24 cellular contexts compared by ENCODE assay signal in the genomic region with DNA sequence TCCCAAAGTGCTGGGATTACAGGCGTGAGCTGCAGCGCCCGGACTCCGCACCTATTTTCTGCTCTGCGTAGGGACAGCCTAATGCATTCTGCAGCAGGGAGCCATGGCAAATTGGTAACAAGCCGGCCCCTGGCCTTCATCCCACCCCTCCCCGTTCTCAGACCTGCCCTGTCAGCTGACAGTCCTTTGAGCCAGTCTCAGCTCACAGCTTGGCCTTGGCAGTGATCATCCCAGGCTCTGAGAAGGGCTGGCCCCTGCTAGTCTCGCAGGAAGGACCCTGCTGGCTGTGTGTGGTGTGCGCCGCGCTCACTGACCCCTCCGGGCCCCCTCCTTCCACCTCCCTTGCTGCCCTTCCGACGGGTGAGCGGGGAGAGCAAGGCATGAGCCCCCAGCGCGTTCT. TPM values are rescaled to one million over a fixed set of nuclear protein-coding genes. Genes with fewer than 3 reads are reported as not detected.
"Had no signal": no experiment of that assay in that cellular context is flagged by ENCODE, and none has a peak within 500 bp of the region (broad histone marks: within the 10 kb centered on the region; RNA-seq: fewer than 3 reads in every experiment).

No MANE protein-coding gene starts in this region.

- H3K4me1 ChIP-seq: colonic mucosa, left lung, right atrium auricular region, suprapubic skin had no signal

- H3K9me3 ChIP-seq: colonic mucosa, right atrium auricular region, suprapubic skin had no signal

- H3K4me3 ChIP-seq: colonic mucosa, left lung, right atrium auricular region, suprapubic skin had no signal

- H3K4me1 Mint-ChIP-seq: activated CD4-positive, alpha-beta T cell treated with anti-CD3 and anti-CD28 coated beads, Interleukin-2, amount 10 ng/mL, durations not matched to agents 7 days and 5 days; activated naive CD4-positive, alpha-beta T cell treated with anti-CD3 and anti-CD28 coated beads, Interleukin-2, amount 10 ng/mL, durations not matched to agents 7 days and 5 days; activated naive CD8-positive, alpha-beta T cell treated with anti-CD3 and anti-CD28 coated beads, Interleukin-2, amount 50 U/mL, for 24 hours; central memory CD8-positive, alpha-beta T cell; mesothelial cell of epicardium; stimulated activated naive CD8-positive, alpha-beta T cell treated with anti-CD3 and anti-CD28 coated beads, Interleukin-15, amount 100 ng/mL, for 72 hours had no signal

- H3K9me3 Mint-ChIP-seq: activated CD4-positive, alpha-beta T cell treated with anti-CD3 and anti-CD28 coated beads, Interleukin-2, amount 10 ng/mL, durations not matched to agents 7 days and 5 days; activated naive CD4-positive, alpha-beta T cell treated with anti-CD3 and anti-CD28 coated beads, Interleukin-2, amount 10 ng/mL, durations not matched to agents 7 days and 5 days; activated naive CD8-positive, alpha-beta T cell treated with anti-CD3 and anti-CD28 coated beads, Interleukin-2, amount 50 U/mL, for 24 hours; brain; central memory CD8-positive, alpha-beta T cell; mesothelial cell of epicardium; natural killer cell treated with Interleukin-12 subunit alpha and Interleukin-12 subunit beta and Interleukin-15 and Interleukin-18, amount 100 ng/mL, for 72 hours; stimulated activated naive CD8-positive, alpha-beta T cell treated with anti-CD3 and anti-CD28 coated beads, Interleukin-15, amount 100 ng/mL, for 72 hours had no signal

- H3K27ac Mint-ChIP-seq: activated CD4-positive, alpha-beta T cell treated with anti-CD3 and anti-CD28 coated beads, Interleukin-2, amount 10 ng/mL, durations not matched to agents 7 days and 5 days; activated naive CD4-positive, alpha-beta T cell treated with anti-CD3 and anti-CD28 coated beads, Interleukin-2, amount 10 ng/mL, durations not matched to agents 7 days and 5 days; activated naive CD8-positive, alpha-beta T cell treated with anti-CD3 and anti-CD28 coated beads, Interleukin-2, amount 50 U/mL, for 24 hours; mesothelial cell of epicardium; natural killer cell treated with Interleukin-12 subunit alpha and Interleukin-12 subunit beta and Interleukin-15 and Interleukin-18, amount 100 ng/mL, for 72 hours; progenitor cell of endocrine pancreas; stimulated activated naive CD8-positive, alpha-beta T cell treated with anti-CD3 and anti-CD28 coated beads, Interleukin-15, amount 100 ng/mL, for 72 hours had no signal

- H3K36me3 Mint-ChIP-seq: activated naive CD4-positive, alpha-beta T cell treated with anti-CD3 and anti-CD28 coated beads, Interleukin-2, amount 10 ng/mL, durations not matched to agents 7 days and 5 days; brain; mesothelial cell of epicardium; natural killer cell treated with Interleukin-12 subunit alpha and Interleukin-12 subunit beta and Interleukin-15 and Interleukin-18, amount 100 ng/mL, for 72 hours had no signal

- H3K36me3 ChIP-seq: colonic mucosa, left lung, right atrium auricular region, suprapubic skin had no signal

- H3K27ac ChIP-seq: colonic mucosa, left lung, right atrium auricular region, suprapubic skin had no signal

- H3K4me3 Mint-ChIP-seq: activated CD4-positive, alpha-beta T cell treated with anti-CD3 and anti-CD28 coated beads, Interleukin-2, amount 10 ng/mL, durations not matched to agents 7 days and 5 days; activated naive CD4-positive, alpha-beta T cell treated with anti-CD3 and anti-CD28 coated beads, Interleukin-2, amount 10 ng/mL, durations not matched to agents 7 days and 5 days; activated naive CD8-positive, alpha-beta T cell treated with anti-CD3 and anti-CD28 coated beads, Interleukin-2, amount 50 U/mL, for 24 hours; brain; central memory CD8-positive, alpha-beta T cell; mesothelial cell of epicardium; natural killer cell treated with Interleukin-12 subunit alpha and Interleukin-12 subunit beta and Interleukin-15 and Interleukin-18, amount 100 ng/mL, for 72 hours; stimulated activated naive CD8-positive, alpha-beta T cell treated with anti-CD3 and anti-CD28 coated beads, Interleukin-15, amount 100 ng/mL, for 72 hours had no signal

- DNase-seq: activated CD4-positive, alpha-beta T cell treated with anti-CD3 and anti-CD28 coated beads, Interleukin-2, amount 10 ng/mL, durations not matched to agents 7 days and 5 days; activated CD8-positive, alpha-beta memory T cell treated with anti-CD3 and anti-CD28 coated beads, Interleukin-2, amount 50 U/mL, for 4 hours; activated effector memory CD4-positive, alpha-beta T cell treated with Interleukin-2 at 50 U/mL for 16 hours; activated naive CD4-positive, alpha-beta T cell treated with anti-CD3 and anti-CD28 coated beads, Interleukin-2, amount 10 ng/mL, durations not matched to agents 7 days and 5 days; activated naive CD8-positive, alpha-beta T cell treated with anti-CD3 and anti-CD28 coated beads, Interleukin-2, amount 50 U/mL, for 24 hours; activated T-cell treated with anti-CD3 and anti-CD28 coated beads, Interleukin-2, amount 50 U/mL, for 48 hours; anterior cingulate cortex; colonic mucosa; foreskin melanocyte; head of caudate nucleus; stimulated activated CD4-positive, alpha-beta T cell treated with anti-CD3 and anti-CD28 coated beads, Interleukin-2, amount 100 ng/mL, for 48 hours; stimulated activated naive CD8-positive, alpha-beta T cell treated with anti-CD3 and anti-CD28 coated beads, Interleukin-15, amount 100 ng/mL, for 72 hours; T-helper 9 cell; trophoblast cell had no signal

- ATAC-seq: activated CD4-positive, CD25-positive, alpha-beta regulatory T cell treated with anti-CD3 and anti-CD28 coated beads, Interleukin-2, amount 50 U/mL, for 24 hours; activated naive CD8-positive, alpha-beta T cell treated with anti-CD3 and anti-CD28 coated beads, Interleukin-2, amount 50 U/mL, for 24 hours; left lung; stimulated activated naive CD8-positive, alpha-beta T cell treated with anti-CD3 and anti-CD28 coated beads, Interleukin-15, amount 100 ng/mL, for 72 hours had no signal

RNA-seq across cellular contexts. Expression of gene NPTX1, which starts 10.3 kb away (rescaled TPM):
- total RNA-seq: epithelial cell of proximal tubule, progenitor cell of endocrine pancreas, right atrium auricular region had no signal
